12 cellular contexts compared by ENCODE assay signal in the genomic region with DNA sequence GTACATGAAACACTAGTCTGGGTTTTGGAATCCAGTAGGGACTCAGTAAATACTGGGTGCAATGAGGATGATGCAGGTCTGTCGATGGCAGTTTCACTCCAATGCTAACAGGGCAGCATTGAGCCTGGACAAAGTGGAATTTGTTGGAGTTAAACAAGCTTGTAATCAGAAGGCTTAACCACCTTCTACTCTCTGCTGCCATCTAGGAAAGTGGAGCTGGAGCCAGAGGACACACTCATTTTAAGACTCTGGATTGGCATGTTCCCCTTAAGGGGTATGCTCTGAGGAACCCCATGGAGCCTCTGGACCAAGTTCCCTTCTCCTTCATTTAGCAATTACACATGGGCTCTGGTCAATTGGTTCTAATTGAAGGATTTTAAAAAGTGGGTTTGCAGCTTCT.
DNase-seq lines count a peak whose midpoint lies in the region; ATAC-seq and TF ChIP-seq lines count a peak whose summit lies in the region.
"Had no signal": no experiment of that assay in that cellular context is flagged by ENCODE, and none has a peak within 500 bp of the region (broad histone marks: within the 10 kb centered on the region; RNA-seq: fewer than 3 reads in every experiment).

No MANE protein-coding gene starts in this region.

- H3K27me3 ChIP-seq in left lung, result no peaks in the 10 kb centered on the region

- no peak overlapping the region for H3K4me3 Mint-ChIP-seq in Calu3 (ENCODE audit: low read depth, unreplicated experiment)
- H3K4me3 Mint-ChIP-seq in activated CD8-positive, alpha-beta memory T cell treated with anti-CD3 and anti-CD28 coated beads, Interleukin-2, amount 10 ng/mL, durations not matched to agents 7 days and 5 days, result no peak overlapping the region
- H3K4me3 Mint-ChIP-seq: activated CD4-positive, alpha-beta T cell treated with anti-CD3 and anti-CD28 coated beads for 36 hours; activated naive CD4-positive, alpha-beta T cell treated with anti-CD3 and anti-CD28 coated beads, Interleukin-2, amount 10 ng/mL, durations not matched to agents 7 days and 5 days; stimulated activated naive CD8-positive, alpha-beta T cell treated with anti-CD3 and anti-CD28 coated beads, Interleukin-15, amount 100 ng/mL, for 72 hours had no signal

- CTCF ChIA-PET in Calu3 (lab: Charles Lee), result interaction anchor here (0.6 to 1.4 kb wide), 5 partner anchors 9 to 349 kb away, joined by 3 to 8 read pairs (median 3); no protein-coding TSS in a partner anchor
- CTCF ChIA-PET in activated CD8-positive, alpha-beta memory T cell treated with anti-CD3 and anti-CD28 coated beads, Interleukin-2, amount 10 ng/mL, durations not matched to agents 7 days and 5 days (lab: Charles Lee), result no interaction called here

- no peaks in the 10 kb centered on the region for H3K9me3 ChIP-seq in left lung

- TF ChIP-seq CTCF in Calu3 (IDR thresholded peaks at IDR 0.05; ENCODE audit: unreplicated experiment), result no peak
- TF ChIP-seq CTCF in HFF-Myc (IDR thresholded peaks at IDR 0.05; ENCODE audit: low read depth, low read length, missing control alignments), result peak; percentile 38
- no peak for TF ChIP-seq CTCF in left lung (IDR thresholded peaks at IDR 0.05)

- ATAC-seq in HG02759 (IDR thresholded peaks at IDR 0.05; ENCODE audit: unreplicated experiment) (no peak), left lung (no peak)
- no peak for ATAC-seq in activated CD8-positive, alpha-beta memory T cell treated with anti-CD3 and anti-CD28 coated beads, Interleukin-2, amount 10 ng/mL, durations not matched to agents 7 days and 5 days
- ATAC-seq: activated CD4-positive, alpha-beta T cell treated with anti-CD3 and anti-CD28 coated beads for 36 hours; stimulated activated naive CD8-positive, alpha-beta T cell treated with anti-CD3 and anti-CD28 coated beads, Interleukin-15, amount 100 ng/mL, for 72 hours had no signal

- H3K4me3 ChIP-seq in HFF-Myc (replicated peaks; ENCODE audit: low read depth, low read length) (no peak overlapping the region), left lung (no peak overlapping the region)

- no peak overlapping the region for H3K27ac ChIP-seq in substantia nigra (ENCODE audit: low read depth, low read length, poor library complexity, severe bottlenecking)
- no peak overlapping the region for H3K27ac ChIP-seq in left lung

- BruUV-seq in Calu3 (replicated peaks; lab: Mats Ljungman, UMichigan), result no TSS peak

- intact Hi-C loops in Calu3 (cut with micrococcal nuclease; ENCODE audit: unreplicated experiment) (loop anchor here (10.0 kb wide), 1 partner anchor 328 kb away; no protein-coding TSS in a partner anchor), left lung (cut with DNase I) (loop anchor here in 1 of 2 donors (10.0 kb wide), 1 partner anchor 58 kb away; no protein-coding TSS in a partner anchor)

- no peak overlapping the region for H3K27ac Mint-ChIP-seq in Calu3 (ENCODE audit: unreplicated experiment)
- H3K27ac Mint-ChIP-seq in activated CD8-positive, alpha-beta memory T cell treated with anti-CD3 and anti-CD28 coated beads, Interleukin-2, amount 10 ng/mL, durations not matched to agents 7 days and 5 days, result no peak overlapping the region
- H3K27ac Mint-ChIP-seq: activated CD4-positive, alpha-beta T cell treated with anti-CD3 and anti-CD28 coated beads for 36 hours; activated naive CD4-positive, alpha-beta T cell treated with anti-CD3 and anti-CD28 coated beads, Interleukin-2, amount 10 ng/mL, durations not matched to agents 7 days and 5 days had no signal

- H3K9me3 Mint-ChIP-seq in Calu3 (ENCODE audit: low read depth, unreplicated experiment), result no peaks in the 10 kb centered on the region
- no peaks in the 10 kb centered on the region for H3K9me3 Mint-ChIP-seq in activated CD8-positive, alpha-beta memory T cell treated with anti-CD3 and anti-CD28 coated beads, Interleukin-2, amount 10 ng/mL, durations not matched to agents 7 days and 5 days (ENCODE audit: low read depth)
- H3K9me3 Mint-ChIP-seq: activated naive CD4-positive, alpha-beta T cell treated with anti-CD3 and anti-CD28 coated beads, Interleukin-2, amount 10 ng/mL, durations not matched to agents 7 days and 5 days; stimulated activated naive CD8-positive, alpha-beta T cell treated with anti-CD3 and anti-CD28 coated beads, Interleukin-15, amount 100 ng/mL, for 72 hours had no signal

- no peaks in the 10 kb centered on the region for H3K36me3 ChIP-seq in left lung

- no peaks in the 10 kb centered on the region for H3K27me3 Mint-ChIP-seq in Calu3 (ENCODE audit: unreplicated experiment)
- H3K27me3 Mint-ChIP-seq in activated CD8-positive, alpha-beta memory T cell treated with anti-CD3 and anti-CD28 coated beads, Interleukin-2, amount 10 ng/mL, durations not matched to agents 7 days and 5 days, result no peaks in the 10 kb centered on the region
- H3K27me3 Mint-ChIP-seq: activated CD4-positive, alpha-beta T cell treated with anti-CD3 and anti-CD28 coated beads for 36 hours; activated naive CD4-positive, alpha-beta T cell treated with anti-CD3 and anti-CD28 coated beads, Interleukin-2, amount 10 ng/mL, durations not matched to agents 7 days and 5 days; stimulated activated naive CD8-positive, alpha-beta T cell treated with anti-CD3 and anti-CD28 coated beads, Interleukin-15, amount 100 ng/mL, for 72 hours had no signal

- no peaks in the 10 kb centered on the region for H3K4me1 Mint-ChIP-seq in Calu3 (ENCODE audit: low read depth, unreplicated experiment)
- peaks cover 2% of the 10 kb centered on the region for H3K4me1 Mint-ChIP-seq in activated CD8-positive, alpha-beta memory T cell treated with anti-CD3 and anti-CD28 coated beads, Interleukin-2, amount 10 ng/mL, durations not matched to agents 7 days and 5 days
- H3K4me1 Mint-ChIP-seq: activated CD4-positive, alpha-beta T cell treated with anti-CD3 and anti-CD28 coated beads for 36 hours; activated naive CD4-positive, alpha-beta T cell treated with anti-CD3 and anti-CD28 coated beads, Interleukin-2, amount 10 ng/mL, durations not matched to agents 7 days and 5 days; stimulated activated naive CD8-positive, alpha-beta T cell treated with anti-CD3 and anti-CD28 coated beads, Interleukin-15, amount 100 ng/mL, for 72 hours had no signal

- DNase-seq in Calu3 (peak; percentile 4), HFF-Myc (ENCODE audit: extremely low read depth, low read depth) (no peak), dermis blood vessel endothelial cell (peak; percentile 1), myocyte (ENCODE audit: low read depth) (peak; percentile 19), substantia nigra (lab: John Stamatoyannopoulos, UW) (no peak), left lung (no peak)
- DNase-seq in activated CD8-positive, alpha-beta memory T cell treated with anti-CD3 and anti-CD28 coated beads, Interleukin-2, amount 10 ng/mL, durations not matched to agents 7 days and 5 days, result no peak
- DNase-seq: activated CD4-positive, alpha-beta T cell treated with anti-CD3 and anti-CD28 coated beads for 36 hours; activated naive CD4-positive, alpha-beta T cell treated with anti-CD3 and anti-CD28 coated beads, Interleukin-2, amount 10 ng/mL, durations not matched to agents 7 days and 5 days; stimulated activated CD4-positive, alpha-beta T cell treated with anti-CD3 and anti-CD28 coated beads, Interleukin-15, amount 100 ng/mL, for 24 hours; stimulated activated naive CD8-positive, alpha-beta T cell treated with anti-CD3 and anti-CD28 coated beads, Interleukin-15, amount 100 ng/mL, for 72 hours had no signal

- H3K36me3 Mint-ChIP-seq in Calu3 (ENCODE audit: insufficient read depth, unreplicated experiment), result no peaks in the 10 kb centered on the region
- no peaks in the 10 kb centered on the region for H3K36me3 Mint-ChIP-seq in activated CD8-positive, alpha-beta memory T cell treated with anti-CD3 and anti-CD28 coated beads, Interleukin-2, amount 10 ng/mL, durations not matched to agents 7 days and 5 days
- H3K36me3 Mint-ChIP-seq: activated naive CD4-positive, alpha-beta T cell treated with anti-CD3 and anti-CD28 coated beads, Interleukin-2, amount 10 ng/mL, durations not matched to agents 7 days and 5 days had no signal

- H3K4me1 ChIP-seq in left lung, result no peaks in the 10 kb centered on the region

Comparison
In these comparisons a context has a peak if more than half of its experiments do, and no peak if none do; other contexts are left out.
1. DNase-seq: peak in Calu3 (single experiment), dermis blood vessel endothelial cell (single experiment) and myocyte (single experiment); none in HFF-Myc (single experiment), substantia nigra (0 of 49), left lung (0 of 2) and activated CD8-positive, alpha-beta memory T cell treated with anti-CD3 and anti-CD28 coated beads, Interleukin-2, amount 10 ng/mL, durations not matched to agents 7 days and 5 days (single experiment).